ENCODE assay signal across 26 cellular contexts in genomic region chr21:45442276-45442675, GRCh38. TPM values are rescaled to one million over a fixed set of nuclear protein-coding genes. Genes with fewer than 3 reads are reported as not detected.
DNase-seq lines count a peak whose midpoint lies in the region; ATAC-seq, FAIRE-seq and TF ChIP-seq lines count a peak whose summit lies in the region.
"Had no signal": no experiment of that assay in that cellular context is flagged by ENCODE, and none has a peak within 500 bp of the region (broad histone marks: within the 10 kb centered on the region; RNA-seq: fewer than 3 reads in every experiment).

No MANE protein-coding gene starts in this region.

- no peak overlapping the region for H2BK120ac ChIP-seq in mesenchymal stem cell (ENCODE audit: low read depth, low read length)

- peaks cover 21% of the 10 kb centered on the region for H3K4me1 ChIP-seq in mesenchymal stem cell (ENCODE audit: control insufficient read depth, insufficient read depth, low read depth, low read length)
- peaks cover 13% of the 10 kb centered on the region for H3K4me1 ChIP-seq in lower lobe of right lung
- H3K4me1 ChIP-seq: SJCRH30 had no signal

- no peak overlapping the region for H3K4me3 ChIP-seq in mesenchymal stem cell (ENCODE audit: insufficient read depth in 1 of 2, low read depth in 1 of 2, low read length in 2 of 2)
- no peak overlapping the region for H3K4me3 ChIP-seq in lower lobe of right lung
- H3K4me3 ChIP-seq: SJCRH30 had no signal

- no peak overlapping the region for H3K4me3 Mint-ChIP-seq in activated T-helper 1 cell treated with anti-CD3 and anti-CD28 coated beads, Interleukin-12 subunit alpha, Interleukin-12 subunit beta, Interleukin-2, Interleukin-4 antibody, amounts not matched to agents 30 ng/mL and 10 ng/mL and 1 ng/mL, durations not matched to agents 14 hours and 24 hours and 36 hours
- H3K4me3 Mint-ChIP-seq in stimulated activated effector memory CD8-positive, alpha-beta T cell treated with anti-CD3 and anti-CD28 coated beads, Interleukin-12 subunit alpha, Interleukin-12 subunit beta, amount 100 ng/mL, for 72 hours = no peak overlapping the region
- H3K4me3 Mint-ChIP-seq: CD8-positive, alpha-beta T cell; HFFc6 had no signal

- peaks cover 11% of the 10 kb centered on the region for H3K4me1 Mint-ChIP-seq in activated T-helper 1 cell treated with anti-CD3 and anti-CD28 coated beads, Interleukin-12 subunit alpha, Interleukin-12 subunit beta, Interleukin-2, Interleukin-4 antibody, amounts not matched to agents 30 ng/mL and 10 ng/mL and 1 ng/mL, durations not matched to agents 14 hours and 24 hours and 36 hours (ENCODE audit: low read depth)
- no peaks in the 10 kb centered on the region for H3K4me1 Mint-ChIP-seq in stimulated activated effector memory CD8-positive, alpha-beta T cell treated with anti-CD3 and anti-CD28 coated beads, Interleukin-12 subunit alpha, Interleukin-12 subunit beta, amount 100 ng/mL, for 72 hours

- no peak overlapping the region for H3K9ac ChIP-seq in mesenchymal stem cell (ENCODE audit: low read length)
- H3K9ac ChIP-seq: KMS-11 had no signal

- H2AFZ ChIP-seq in mesenchymal stem cell (ENCODE audit: low read depth, low read length) = no peak overlapping the region

- peak overlapping the region; percentile 31 for H3K27ac Mint-ChIP-seq in activated T-helper 1 cell treated with anti-CD3 and anti-CD28 coated beads, Interleukin-12 subunit alpha, Interleukin-12 subunit beta, Interleukin-2, Interleukin-4 antibody, amounts not matched to agents 30 ng/mL and 10 ng/mL and 1 ng/mL, durations not matched to agents 14 hours and 24 hours and 36 hours
- peak overlapping the region; percentile 45 for H3K27ac Mint-ChIP-seq in stimulated activated effector memory CD8-positive, alpha-beta T cell treated with anti-CD3 and anti-CD28 coated beads, Interleukin-12 subunit alpha, Interleukin-12 subunit beta, amount 100 ng/mL, for 72 hours
- H3K27ac Mint-ChIP-seq: CD8-positive, alpha-beta T cell; HFFc6 had no signal

- no peak for TF ChIP-seq CTCF in lower lobe of right lung (IDR thresholded peaks at IDR 0.05)

- no peaks in the 10 kb centered on the region for H3K27me3 Mint-ChIP-seq in activated T-helper 1 cell treated with anti-CD3 and anti-CD28 coated beads, Interleukin-12 subunit alpha, Interleukin-12 subunit beta, Interleukin-2, Interleukin-4 antibody, amounts not matched to agents 30 ng/mL and 10 ng/mL and 1 ng/mL, durations not matched to agents 14 hours and 24 hours and 36 hours (ENCODE audit: insufficient read depth)

- no peak overlapping the region for H2BK12ac ChIP-seq in mesenchymal stem cell (ENCODE audit: low read length in 2 of 2)

- H3K23ac ChIP-seq in mesenchymal stem cell (ENCODE audit: low read length in 2 of 2) = no peak overlapping the region

- no peak overlapping the region for H3K18ac ChIP-seq in mesenchymal stem cell (ENCODE audit: low read depth in 1 of 2, low read length in 2 of 2)

- FAIRE-seq in HTR-8/SVneo (lab: Jason Lieb, UNC) = no peak
- FAIRE-seq: G401.6, GM19239, H54 had no signal

- no peak overlapping the region for H3K4me2 ChIP-seq in mesenchymal stem cell (ENCODE audit: low read length, poor library complexity, severe bottlenecking)
- H3K4me2 ChIP-seq: KMS-11 had no signal

- no peak overlapping the region for H2BK15ac ChIP-seq in mesenchymal stem cell (ENCODE audit: low read depth, poor library complexity, severe bottlenecking)

- intact Hi-C loops in Right ventricle myocardium inferior (cut with DNase I) = no loop called here
- intact Hi-C loops in cardiac septum (cut with DNase I) = no loop called here
- intact Hi-C loops in activated T-helper 1 cell treated with anti-CD3 and anti-CD28 coated beads, Interleukin-12 subunit alpha, Interleukin-12 subunit beta, Interleukin-2, Interleukin-4 antibody, amounts not matched to agents 30 ng/mL and 10 ng/mL and 1 ng/mL, durations not matched to agents 14 hours and 24 hours and 36 hours (cut with micrococcal nuclease) = no loop called here
- intact Hi-C loops in lower lobe of right lung (cut with DNase I) = no loop called here

- ATAC-seq in Right ventricle myocardium inferior (no peak), lower lobe of right lung (no peak)
- peak; percentile 33 for ATAC-seq in stimulated activated effector memory CD8-positive, alpha-beta T cell treated with anti-CD3 and anti-CD28 coated beads, Interleukin-12 subunit alpha, Interleukin-12 subunit beta, amount 100 ng/mL, for 72 hours
- ATAC-seq: CD8-positive, alpha-beta T cell; Panc1 had no signal

- H2AK5ac ChIP-seq in mesenchymal stem cell (ENCODE audit: low read length, severe bottlenecking) = no peak overlapping the region

- 99% methylated on average over 14 of the region's 17 CpGs for WGBS in mesenchymal stem cell

- H3K27me3 ChIP-seq in mesenchymal stem cell (ENCODE audit: control insufficient read depth in 1 of 2, insufficient read depth in 1 of 2, low read length in 2 of 2) (no peaks in the 10 kb centered on the region), lower lobe of right lung (ENCODE audit: low read depth) (no peaks in the 10 kb centered on the region)
- H3K27me3 ChIP-seq: SJCRH30 had no signal

- H3K36me3 ChIP-seq in mesenchymal stem cell (ENCODE audit: control insufficient read depth in 1 of 2, insufficient read depth in 2 of 2, low read depth in 1 of 2, low read length in 2 of 2) = peaks cover 0 to 73% of the 10 kb centered on the region in 2 experiments
- no peaks in the 10 kb centered on the region for H3K36me3 ChIP-seq in lower lobe of right lung
- H3K36me3 ChIP-seq: SJCRH30 had no signal

- H4K91ac ChIP-seq in mesenchymal stem cell (ENCODE audit: low read length) = peak overlapping the region; percentile 43

- peaks cover 4% of the 10 kb centered on the region for H3K9me3 Mint-ChIP-seq in activated T-helper 1 cell treated with anti-CD3 and anti-CD28 coated beads, Interleukin-12 subunit alpha, Interleukin-12 subunit beta, Interleukin-2, Interleukin-4 antibody, amounts not matched to agents 30 ng/mL and 10 ng/mL and 1 ng/mL, durations not matched to agents 14 hours and 24 hours and 36 hours
- H3K9me3 Mint-ChIP-seq in stimulated activated effector memory CD8-positive, alpha-beta T cell treated with anti-CD3 and anti-CD28 coated beads, Interleukin-12 subunit alpha, Interleukin-12 subunit beta, amount 100 ng/mL, for 72 hours = no peaks in the 10 kb centered on the region
- H3K9me3 Mint-ChIP-seq: CD8-positive, alpha-beta T cell had no signal

- no peak overlapping the region for H3K4ac ChIP-seq in mesenchymal stem cell (ENCODE audit: low read depth in 1 of 2, low read length in 2 of 2)

- H3K79me1 ChIP-seq in mesenchymal stem cell (replicated peaks; ENCODE audit: low read length, poor library complexity, severe bottlenecking) = peaks cover 10% of the 10 kb centered on the region

- H3K27ac ChIP-seq in mesenchymal stem cell (ENCODE audit: low read length, poor library complexity, severe bottlenecking) (no peak overlapping the region), lower lobe of right lung (no peak overlapping the region)
- H3K27ac ChIP-seq: KMS-11, SJCRH30 had no signal

- no peak overlapping the region for H4K8ac ChIP-seq in mesenchymal stem cell (ENCODE audit: low read length)

- H2BK5ac ChIP-seq in mesenchymal stem cell (ENCODE audit: low read depth, low read length, poor library complexity, severe bottlenecking) = no peak overlapping the region

- no peak overlapping the region for H3K14ac ChIP-seq in mesenchymal stem cell (ENCODE audit: low read length in 2 of 2)

- DNase-seq in Right ventricle myocardium inferior (ENCODE audit: missing footprints) (peak; percentile 21), cardiac septum (ENCODE audit: low spot score) (no peak), mesenchymal stem cell (no peak), NCI-H748 treated with DMSO at 0.1 percent for 48 hours (lab: John Stamatoyannopoulos, UW) (no peak), lower lobe of right lung (no peak), HTR-8/SVneo (ENCODE audit: insufficient read length, low spot score) (no peak)
- DNase-seq in activated T-helper 1 cell treated with anti-CD3 and anti-CD28 coated beads, Interleukin-12 subunit alpha, Interleukin-12 subunit beta, Interleukin-2, Interleukin-4 antibody, amounts not matched to agents 30 ng/mL and 10 ng/mL and 1 ng/mL, durations not matched to agents 14 hours and 24 hours and 36 hours (ENCODE audit: low spot score) = no peak
- no peak for DNase-seq in stimulated activated effector memory CD8-positive, alpha-beta T cell treated with anti-CD3 and anti-CD28 coated beads, Interleukin-12 subunit alpha, Interleukin-12 subunit beta, amount 100 ng/mL, for 72 hours (ENCODE audit: low spot score in 2 of 2)
- DNase-seq: AML-193; C1 segment of cervical spinal cord; CD8-positive, alpha-beta T cell; HFFc6; IMR-90; NCI-H1105; NCI-H146; NCI-H2029; NCI-H226; NCI-H510A treated with DMSO at 0.1 percent for 48 hours; NCI-H774; NK-92 treated with Interleukin-12 subunit alpha and Interleukin-12 subunit beta, amount 100 ng/mL, for 24 hours; SJCRH30 had no signal

- H3K9me3 ChIP-seq in mesenchymal stem cell (ENCODE audit: control insufficient read depth, low read length) (peaks cover 10% of the 10 kb centered on the region), lower lobe of right lung (no peaks in the 10 kb centered on the region)

- no peaks in the 10 kb centered on the region for H3K36me3 Mint-ChIP-seq in activated T-helper 1 cell treated with anti-CD3 and anti-CD28 coated beads, Interleukin-12 subunit alpha, Interleukin-12 subunit beta, Interleukin-2, Interleukin-4 antibody, amounts not matched to agents 30 ng/mL and 10 ng/mL and 1 ng/mL, durations not matched to agents 14 hours and 24 hours and 36 hours (ENCODE audit: low read depth)
- H3K36me3 Mint-ChIP-seq in stimulated activated effector memory CD8-positive, alpha-beta T cell treated with anti-CD3 and anti-CD28 coated beads, Interleukin-12 subunit alpha, Interleukin-12 subunit beta, amount 100 ng/mL, for 72 hours = no peaks in the 10 kb centered on the region
- H3K36me3 Mint-ChIP-seq: CD8-positive, alpha-beta T cell had no signal

RNA-seq across cellular contexts. Expression of gene COL18A1, which starts 37.3 kb away (rescaled TPM):
- 51.6 TPM for total RNA-seq in Right ventricle myocardium inferior
- 77.0 TPM for total RNA-seq in cardiac septum
- 2.1 and 3.4 TPM in 2 replicates for total RNA-seq in activated T-helper 1 cell treated with anti-CD3 and anti-CD28 coated beads, Interleukin-12 subunit alpha, Interleukin-12 subunit beta, Interleukin-2, Interleukin-4 antibody, amounts not matched to agents 30 ng/mL and 10 ng/mL and 1 ng/mL, durations not matched to agents 14 hours and 24 hours and 36 hours
- polyA plus RNA-seq in mesenchymal stem cell (2013, experiment 1 of 2) = 330 TPM
- polyA plus RNA-seq in mesenchymal stem cell (2013, experiment 2 of 2) = 322 TPM
- total RNA-seq in lower lobe of right lung = 45.1 TPM

Comparison
In these comparisons a context has a peak if more than half of its experiments do, and no peak if none do; other contexts are left out.
1. RNA of gene COL18A1, which starts 37.3 kb away (total RNA-seq): 77.0 TPM in cardiac septum (single experiment), 51.6 TPM in Right ventricle myocardium inferior (single experiment) and 45.1 TPM in lower lobe of right lung (single experiment); 2.1 to 3.4 TPM in activated T-helper 1 cell treated with anti-CD3 and anti-CD28 coated beads, Interleukin-12 subunit alpha, Interleukin-12 subunit beta, Interleukin-2, Interleukin-4 antibody, amounts not matched to agents 30 ng/mL and 10 ng/mL and 1 ng/mL, durations not matched to agents 14 hours and 24 hours and 36 hours; every median in the first group is over 10 times any median in the second.